Comparison of ENCODE assay signal across 1 cellular context in the genomic region with DNA sequence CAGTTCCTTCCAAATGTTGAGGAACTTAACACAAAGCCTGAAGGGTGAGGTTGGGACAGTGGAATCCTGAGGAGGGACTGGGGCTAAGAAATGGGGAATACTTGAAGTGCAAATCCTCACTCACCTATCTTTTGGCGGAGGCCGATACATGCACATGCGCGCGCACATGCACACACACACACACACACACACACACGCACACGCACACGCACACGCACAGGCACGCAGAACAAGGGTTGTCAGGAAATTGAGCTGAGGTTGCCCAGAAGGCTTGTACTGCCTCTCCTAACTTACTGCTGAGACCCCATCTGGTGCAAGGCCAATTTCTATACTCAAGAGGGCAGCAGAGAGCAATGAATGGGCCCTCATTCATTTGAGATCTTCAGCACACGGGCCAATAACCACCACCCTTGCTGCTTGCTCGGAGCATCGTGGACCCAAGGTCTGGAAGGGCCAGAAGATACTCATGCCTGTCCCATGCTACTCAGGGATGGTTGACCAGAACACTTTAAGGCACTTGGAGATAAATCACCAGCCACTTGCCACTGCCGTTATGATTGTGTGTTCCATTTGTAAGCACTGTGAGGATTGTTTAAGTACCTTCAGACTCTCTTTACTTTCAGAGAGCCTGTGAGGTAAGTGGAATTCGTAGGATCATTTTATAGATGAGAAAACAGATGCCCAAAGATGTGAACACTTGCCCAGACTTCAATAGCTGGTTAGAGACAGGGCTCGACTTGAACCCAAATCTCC.
TF ChIP-seq lines count a peak whose summit lies in the region.

No MANE protein-coding gene starts in this region.

TF ChIP-seq in HepG2, 621 proteins besides CTCF, POLR2A, EP300 and RAD21 (continued from another document and continues in another):
- TF ChIP-seq, protein P1, sequence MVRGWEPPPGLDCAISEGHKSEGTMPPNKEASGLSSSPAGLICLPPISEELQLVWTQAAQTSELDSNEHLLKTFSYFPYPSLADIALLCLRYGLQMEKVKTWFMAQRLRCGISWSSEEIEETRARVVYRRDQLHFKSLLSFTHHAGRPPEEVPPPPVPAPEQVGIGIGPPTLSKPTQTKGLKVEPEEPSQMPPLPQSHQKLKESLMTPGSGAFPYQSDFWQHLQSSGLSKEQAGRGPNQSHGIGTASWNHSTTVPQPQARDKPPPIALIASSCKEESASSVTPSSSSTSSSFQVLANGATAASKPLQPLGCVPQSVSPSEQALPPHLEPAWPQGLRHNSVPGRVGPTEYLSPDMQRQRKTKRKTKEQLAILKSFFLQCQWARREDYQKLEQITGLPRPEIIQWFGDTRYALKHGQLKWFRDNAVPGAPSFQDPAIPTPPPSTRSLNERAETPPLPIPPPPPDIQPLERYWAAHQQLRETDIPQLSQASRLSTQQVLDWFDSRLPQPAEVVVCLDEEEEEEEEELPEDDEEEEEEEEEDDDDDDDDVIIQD (CRISPR knock-in tag; IDR thresholded peaks at IDR 0.05; ENCODE audit: low read depth): no peak
- TF ChIP-seq, protein P2, sequence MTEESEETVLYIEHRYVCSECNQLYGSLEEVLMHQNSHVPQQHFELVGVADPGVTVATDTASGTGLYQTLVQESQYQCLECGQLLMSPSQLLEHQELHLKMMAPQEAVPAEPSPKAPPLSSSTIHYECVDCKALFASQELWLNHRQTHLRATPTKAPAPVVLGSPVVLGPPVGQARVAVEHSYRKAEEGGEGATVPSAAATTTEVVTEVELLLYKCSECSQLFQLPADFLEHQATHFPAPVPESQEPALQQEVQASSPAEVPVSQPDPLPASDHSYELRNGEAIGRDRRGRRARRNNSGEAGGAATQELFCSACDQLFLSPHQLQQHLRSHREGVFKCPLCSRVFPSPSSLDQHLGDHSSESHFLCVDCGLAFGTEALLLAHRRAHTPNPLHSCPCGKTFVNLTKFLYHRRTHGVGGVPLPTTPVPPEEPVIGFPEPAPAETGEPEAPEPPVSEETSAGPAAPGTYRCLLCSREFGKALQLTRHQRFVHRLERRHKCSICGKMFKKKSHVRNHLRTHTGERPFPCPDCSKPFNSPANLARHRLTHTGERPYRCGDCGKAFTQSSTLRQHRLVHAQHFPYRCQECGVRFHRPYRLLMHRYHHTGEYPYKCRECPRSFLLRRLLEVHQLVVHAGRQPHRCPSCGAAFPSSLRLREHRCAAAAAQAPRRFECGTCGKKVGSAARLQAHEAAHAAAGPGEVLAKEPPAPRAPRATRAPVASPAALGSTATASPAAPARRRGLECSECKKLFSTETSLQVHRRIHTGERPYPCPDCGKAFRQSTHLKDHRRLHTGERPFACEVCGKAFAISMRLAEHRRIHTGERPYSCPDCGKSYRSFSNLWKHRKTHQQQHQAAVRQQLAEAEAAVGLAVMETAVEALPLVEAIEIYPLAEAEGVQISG (CRISPR knock-in tag; IDR thresholded peaks at IDR 0.05): no peak
- TF ChIP-seq WIZ (CRISPR knock-in tag; IDR thresholded peaks at IDR 0.05) (no peak), GTF3A (CRISPR knock-in tag; conservative IDR thresholded peaks at IDR 0.05) (no peak), ZFP36L1 (CRISPR knock-in tag; IDR thresholded peaks at IDR 0.05) (no peak), ZNF589 (CRISPR knock-in tag; conservative IDR thresholded peaks at IDR 0.05) (no peak), ZNF772 (CRISPR knock-in tag; IDR thresholded peaks at IDR 0.05) (no peak), HMG20B (CRISPR knock-in tag; conservative IDR thresholded peaks at IDR 0.05) (no peak), HNRNPL (IDR thresholded peaks at IDR 0.05; ENCODE audit: low read depth, low read length) (no peak), SAP130 (CRISPR knock-in tag; IDR thresholded peaks at IDR 0.05; ENCODE audit: low read depth) (peak; percentile 35; the same call in 1 of the 2 replicates), ATF7 (IDR thresholded peaks at IDR 0.05) (no peak), ATF7 (CRISPR knock-in tag; IDR thresholded peaks at IDR 0.05) (no peak), SMC3 (IDR thresholded peaks at IDR 0.05; ENCODE audit: low read length) (peak; percentile 80), ZNF460 (CRISPR knock-in tag; IDR thresholded peaks at IDR 0.05; ENCODE audit: borderline replicate concordance) (no peak), NFE2L2 (IDR thresholded peaks at IDR 0.05; ENCODE audit: low read length) (no peak), ZNF614 (CRISPR knock-in tag; IDR thresholded peaks at IDR 0.05; ENCODE audit: borderline replicate concordance) (peak; percentile 35; the same call in 1 of the 2 replicates), ZNF30 (CRISPR knock-in tag; IDR thresholded peaks at IDR 0.05) (no peak), ZNF850 (CRISPR knock-in tag; conservative IDR thresholded peaks at IDR 0.05) (no peak), GZF1 (CRISPR knock-in tag; IDR thresholded peaks at IDR 0.05) (no peak), TAF1 (CRISPR knock-in tag; IDR thresholded peaks at IDR 0.05) (no peak), CENPT (CRISPR knock-in tag; IDR thresholded peaks at IDR 0.05; ENCODE audit: low read depth) (no peak), ZNF672 (CRISPR knock-in tag; IDR thresholded peaks at IDR 0.05) (no peak), FOXK1 (CRISPR knock-in tag; IDR thresholded peaks at IDR 0.05; ENCODE audit: borderline replicate concordance, low read depth) (no peak), ZNF12 (CRISPR knock-in tag; IDR thresholded peaks at IDR 0.05) (no peak), HHEX (CRISPR knock-in tag; IDR thresholded peaks at IDR 0.05) (no peak), ISX (CRISPR knock-in tag; conservative IDR thresholded peaks at IDR 0.05) (no peak), GPN1 (CRISPR knock-in tag; IDR thresholded peaks at IDR 0.05; ENCODE audit: borderline replicate concordance) (no peak), ZNF501 (CRISPR knock-in tag; IDR thresholded peaks at IDR 0.05) (0 out of 2 replicates have a peak, but pooled peaks have one; percentile 41)
- TF ChIP-seq, protein P3, sequence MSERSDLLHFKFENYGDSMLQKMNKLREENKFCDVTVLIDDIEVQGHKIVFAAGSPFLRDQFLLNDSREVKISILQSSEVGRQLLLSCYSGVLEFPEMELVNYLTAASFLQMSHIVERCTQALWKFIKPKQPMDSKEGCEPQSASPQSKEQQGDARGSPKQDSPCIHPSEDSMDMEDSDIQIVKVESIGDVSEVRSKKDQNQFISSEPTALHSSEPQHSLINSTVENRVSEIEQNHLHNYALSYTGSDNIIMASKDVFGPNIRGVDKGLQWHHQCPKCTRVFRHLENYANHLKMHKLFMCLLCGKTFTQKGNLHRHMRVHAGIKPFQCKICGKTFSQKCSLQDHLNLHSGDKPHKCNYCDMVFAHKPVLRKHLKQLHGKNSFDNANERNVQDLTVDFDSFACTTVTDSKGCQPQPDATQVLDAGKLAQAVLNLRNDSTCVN (CRISPR knock-in tag; IDR thresholded peaks at IDR 0.05; ENCODE audit: borderline replicate concordance): no peak
- TF ChIP-seq, protein P4, sequence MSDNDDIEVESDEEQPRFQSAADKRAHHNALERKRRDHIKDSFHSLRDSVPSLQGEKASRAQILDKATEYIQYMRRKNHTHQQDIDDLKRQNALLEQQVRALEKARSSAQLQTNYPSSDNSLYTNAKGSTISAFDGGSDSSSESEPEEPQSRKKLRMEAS (IDR thresholded peaks at IDR 0.05): peak; percentile 56; the same call in 1 of the 2 replicates
- TF ChIP-seq, protein P5, sequence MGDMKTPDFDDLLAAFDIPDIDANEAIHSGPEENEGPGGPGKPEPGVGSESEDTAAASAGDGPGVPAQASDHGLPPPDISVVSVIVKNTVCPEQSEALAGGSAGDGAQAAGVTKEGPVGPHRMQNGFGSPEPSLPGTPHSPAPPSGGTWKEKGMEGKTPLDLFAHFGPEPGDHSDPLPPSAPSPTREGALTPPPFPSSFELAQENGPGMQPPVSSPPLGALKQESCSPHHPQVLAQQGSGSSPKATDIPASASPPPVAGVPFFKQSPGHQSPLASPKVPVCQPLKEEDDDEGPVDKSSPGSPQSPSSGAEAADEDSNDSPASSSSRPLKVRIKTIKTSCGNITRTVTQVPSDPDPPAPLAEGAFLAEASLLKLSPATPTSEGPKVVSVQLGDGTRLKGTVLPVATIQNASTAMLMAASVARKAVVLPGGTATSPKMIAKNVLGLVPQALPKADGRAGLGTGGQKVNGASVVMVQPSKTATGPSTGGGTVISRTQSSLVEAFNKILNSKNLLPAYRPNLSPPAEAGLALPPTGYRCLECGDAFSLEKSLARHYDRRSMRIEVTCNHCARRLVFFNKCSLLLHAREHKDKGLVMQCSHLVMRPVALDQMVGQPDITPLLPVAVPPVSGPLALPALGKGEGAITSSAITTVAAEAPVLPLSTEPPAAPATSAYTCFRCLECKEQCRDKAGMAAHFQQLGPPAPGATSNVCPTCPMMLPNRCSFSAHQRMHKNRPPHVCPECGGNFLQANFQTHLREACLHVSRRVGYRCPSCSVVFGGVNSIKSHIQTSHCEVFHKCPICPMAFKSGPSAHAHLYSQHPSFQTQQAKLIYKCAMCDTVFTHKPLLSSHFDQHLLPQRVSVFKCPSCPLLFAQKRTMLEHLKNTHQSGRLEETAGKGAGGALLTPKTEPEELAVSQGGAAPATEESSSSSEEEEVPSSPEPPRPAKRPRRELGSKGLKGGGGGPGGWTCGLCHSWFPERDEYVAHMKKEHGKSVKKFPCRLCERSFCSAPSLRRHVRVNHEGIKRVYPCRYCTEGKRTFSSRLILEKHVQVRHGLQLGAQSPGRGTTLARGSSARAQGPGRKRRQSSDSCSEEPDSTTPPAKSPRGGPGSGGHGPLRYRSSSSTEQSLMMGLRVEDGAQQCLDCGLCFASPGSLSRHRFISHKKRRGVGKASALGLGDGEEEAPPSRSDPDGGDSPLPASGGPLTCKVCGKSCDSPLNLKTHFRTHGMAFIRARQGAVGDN (CRISPR knock-in tag; IDR thresholded peaks at IDR 0.05): peak; percentile 64
- TF ChIP-seq, protein P6, sequence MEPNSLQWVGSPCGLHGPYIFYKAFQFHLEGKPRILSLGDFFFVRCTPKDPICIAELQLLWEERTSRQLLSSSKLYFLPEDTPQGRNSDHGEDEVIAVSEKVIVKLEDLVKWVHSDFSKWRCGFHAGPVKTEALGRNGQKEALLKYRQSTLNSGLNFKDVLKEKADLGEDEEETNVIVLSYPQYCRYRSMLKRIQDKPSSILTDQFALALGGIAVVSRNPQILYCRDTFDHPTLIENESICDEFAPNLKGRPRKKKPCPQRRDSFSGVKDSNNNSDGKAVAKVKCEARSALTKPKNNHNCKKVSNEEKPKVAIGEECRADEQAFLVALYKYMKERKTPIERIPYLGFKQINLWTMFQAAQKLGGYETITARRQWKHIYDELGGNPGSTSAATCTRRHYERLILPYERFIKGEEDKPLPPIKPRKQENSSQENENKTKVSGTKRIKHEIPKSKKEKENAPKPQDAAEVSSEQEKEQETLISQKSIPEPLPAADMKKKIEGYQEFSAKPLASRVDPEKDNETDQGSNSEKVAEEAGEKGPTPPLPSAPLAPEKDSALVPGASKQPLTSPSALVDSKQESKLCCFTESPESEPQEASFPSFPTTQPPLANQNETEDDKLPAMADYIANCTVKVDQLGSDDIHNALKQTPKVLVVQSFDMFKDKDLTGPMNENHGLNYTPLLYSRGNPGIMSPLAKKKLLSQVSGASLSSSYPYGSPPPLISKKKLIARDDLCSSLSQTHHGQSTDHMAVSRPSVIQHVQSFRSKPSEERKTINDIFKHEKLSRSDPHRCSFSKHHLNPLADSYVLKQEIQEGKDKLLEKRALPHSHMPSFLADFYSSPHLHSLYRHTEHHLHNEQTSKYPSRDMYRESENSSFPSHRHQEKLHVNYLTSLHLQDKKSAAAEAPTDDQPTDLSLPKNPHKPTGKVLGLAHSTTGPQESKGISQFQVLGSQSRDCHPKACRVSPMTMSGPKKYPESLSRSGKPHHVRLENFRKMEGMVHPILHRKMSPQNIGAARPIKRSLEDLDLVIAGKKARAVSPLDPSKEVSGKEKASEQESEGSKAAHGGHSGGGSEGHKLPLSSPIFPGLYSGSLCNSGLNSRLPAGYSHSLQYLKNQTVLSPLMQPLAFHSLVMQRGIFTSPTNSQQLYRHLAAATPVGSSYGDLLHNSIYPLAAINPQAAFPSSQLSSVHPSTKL (CRISPR knock-in tag; IDR thresholded peaks at IDR 0.05): 0 out of 2 replicates have a peak, but pooled peaks have one; percentile 26
- TF ChIP-seq, protein P7, sequence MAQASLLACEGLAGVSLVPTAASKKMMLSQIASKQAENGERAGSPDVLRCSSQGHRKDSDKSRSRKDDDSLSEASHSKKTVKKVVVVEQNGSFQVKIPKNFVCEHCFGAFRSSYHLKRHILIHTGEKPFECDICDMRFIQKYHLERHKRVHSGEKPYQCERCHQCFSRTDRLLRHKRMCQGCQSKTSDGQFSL (CRISPR knock-in tag; IDR thresholded peaks at IDR 0.05): no peak
- TF ChIP-seq, protein P8, sequence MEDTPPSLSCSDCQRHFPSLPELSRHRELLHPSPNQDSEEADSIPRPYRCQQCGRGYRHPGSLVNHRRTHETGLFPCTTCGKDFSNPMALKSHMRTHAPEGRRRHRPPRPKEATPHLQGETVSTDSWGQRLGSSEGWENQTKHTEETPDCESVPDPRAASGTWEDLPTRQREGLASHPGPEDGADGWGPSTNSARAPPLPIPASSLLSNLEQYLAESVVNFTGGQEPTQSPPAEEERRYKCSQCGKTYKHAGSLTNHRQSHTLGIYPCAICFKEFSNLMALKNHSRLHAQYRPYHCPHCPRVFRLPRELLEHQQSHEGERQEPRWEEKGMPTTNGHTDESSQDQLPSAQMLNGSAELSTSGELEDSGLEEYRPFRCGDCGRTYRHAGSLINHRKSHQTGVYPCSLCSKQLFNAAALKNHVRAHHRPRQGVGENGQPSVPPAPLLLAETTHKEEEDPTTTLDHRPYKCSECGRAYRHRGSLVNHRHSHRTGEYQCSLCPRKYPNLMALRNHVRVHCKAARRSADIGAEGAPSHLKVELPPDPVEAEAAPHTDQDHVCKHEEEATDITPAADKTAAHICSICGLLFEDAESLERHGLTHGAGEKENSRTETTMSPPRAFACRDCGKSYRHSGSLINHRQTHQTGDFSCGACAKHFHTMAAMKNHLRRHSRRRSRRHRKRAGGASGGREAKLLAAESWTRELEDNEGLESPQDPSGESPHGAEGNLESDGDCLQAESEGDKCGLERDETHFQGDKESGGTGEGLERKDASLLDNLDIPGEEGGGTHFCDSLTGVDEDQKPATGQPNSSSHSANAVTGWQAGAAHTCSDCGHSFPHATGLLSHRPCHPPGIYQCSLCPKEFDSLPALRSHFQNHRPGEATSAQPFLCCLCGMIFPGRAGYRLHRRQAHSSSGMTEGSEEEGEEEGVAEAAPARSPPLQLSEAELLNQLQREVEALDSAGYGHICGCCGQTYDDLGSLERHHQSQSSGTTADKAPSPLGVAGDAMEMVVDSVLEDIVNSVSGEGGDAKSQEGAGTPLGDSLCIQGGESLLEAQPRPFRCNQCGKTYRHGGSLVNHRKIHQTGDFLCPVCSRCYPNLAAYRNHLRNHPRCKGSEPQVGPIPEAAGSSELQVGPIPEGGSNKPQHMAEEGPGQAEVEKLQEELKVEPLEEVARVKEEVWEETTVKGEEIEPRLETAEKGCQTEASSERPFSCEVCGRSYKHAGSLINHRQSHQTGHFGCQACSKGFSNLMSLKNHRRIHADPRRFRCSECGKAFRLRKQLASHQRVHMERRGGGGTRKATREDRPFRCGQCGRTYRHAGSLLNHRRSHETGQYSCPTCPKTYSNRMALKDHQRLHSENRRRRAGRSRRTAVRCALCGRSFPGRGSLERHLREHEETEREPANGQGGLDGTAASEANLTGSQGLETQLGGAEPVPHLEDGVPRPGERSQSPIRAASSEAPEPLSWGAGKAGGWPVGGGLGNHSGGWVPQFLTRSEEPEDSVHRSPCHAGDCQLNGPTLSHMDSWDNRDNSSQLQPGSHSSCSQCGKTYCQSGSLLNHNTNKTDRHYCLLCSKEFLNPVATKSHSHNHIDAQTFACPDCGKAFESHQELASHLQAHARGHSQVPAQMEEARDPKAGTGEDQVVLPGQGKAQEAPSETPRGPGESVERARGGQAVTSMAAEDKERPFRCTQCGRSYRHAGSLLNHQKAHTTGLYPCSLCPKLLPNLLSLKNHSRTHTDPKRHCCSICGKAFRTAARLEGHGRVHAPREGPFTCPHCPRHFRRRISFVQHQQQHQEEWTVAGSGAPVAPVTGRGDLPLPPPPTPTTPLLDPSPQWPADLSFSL (CRISPR knock-in tag; IDR thresholded peaks at IDR 0.05): 0 out of 2 replicates have a peak, but pooled peaks have one; percentile 52
